In genomic region chr6:122730334-122730733, GRCh38 we compare ENCODE assay signal across 27 cellular contexts. TPM values are rescaled to one million over a fixed set of nuclear protein-coding genes. Genes with fewer than 3 reads are reported as not detected.
"Had no signal": no experiment of that assay in that cellular context is flagged by ENCODE, and none has a peak within 500 bp of the region (broad histone marks: within the 10 kb centered on the region; RNA-seq: fewer than 3 reads in every experiment).

No MANE protein-coding gene starts in this region.

- ATAC-seq: activated T-cell treated with anti-CD3 and anti-CD28 coated beads, Interleukin-2, amount 50 U/mL, for 4 hours; PC-3 had no signal

- H3K36me3 ChIP-seq: adrenal gland, breast epithelium, Peyer's patch, SJSA1 had no signal

- H3K4me3 ChIP-seq: adrenal gland, body of pancreas, breast epithelium, Peyer's patch, SJSA1 had no signal

- H3K27ac ChIP-seq: adrenal gland, body of pancreas, breast epithelium, Peyer's patch, SJSA1, VCaP had no signal

- DNase-seq: activated B cell treated with CpG ODN at 0.5 μM for 24 hours; activated CD4-positive, alpha-beta memory T cell treated with anti-CD3 and anti-CD28 coated beads for 36 hours; activated CD4-positive, alpha-beta T cell treated with anti-CD3 and anti-CD28 coated beads for 4 hours; activated CD4-positive, alpha-beta T cell treated with anti-CD3 and anti-CD28 coated beads, Interleukin-2, amount 50 U/mL, for 1 hour; activated CD4-positive, CD25-positive, alpha-beta regulatory T cell treated with anti-CD3 and anti-CD28 coated beads, Interleukin-2, amount 50 U/mL, for 72 hours; activated CD8-positive, alpha-beta memory T cell treated with anti-CD3 and anti-CD28 coated beads, Interleukin-2, amount 50 U/mL, for 4 hours; activated gamma-delta T cell treated with Interleukin-2 at 50 U/mL for 16 hours; activated T-cell treated with anti-CD3 and anti-CD28 coated beads for 4 hours; activated T-cell treated with anti-CD3 and anti-CD28 coated beads, Interleukin-2, amount 50 U/mL, for 4 hours; KG1; NCI-H1092; NCI-H1436 treated with DMSO at 0.1 percent for 48 hours; NCI-H524 treated with DMSO at 0.1 percent for 48 hours; NK-92 treated with Interleukin-12 subunit alpha and Interleukin-12 subunit beta, amount 100 ng/mL, for 24 hours; Peyer's patch; T-helper 9 cell had no signal

- H3K27me3 ChIP-seq: adrenal gland, body of pancreas, breast epithelium, Peyer's patch, SJSA1 had no signal

- H3K27ac Mint-ChIP-seq: activated B cell treated with CpG ODN at 0.5 μM for 24 hours; activated CD4-positive, alpha-beta memory T cell treated with anti-CD3 and anti-CD28 coated beads for 36 hours; activated naive CD4-positive, alpha-beta T cell treated with anti-CD3 and anti-CD28 coated beads for 36 hours; activated naive CD4-positive, alpha-beta T cell treated with anti-CD3 and anti-CD28 coated beads, Interleukin-2, amount 50 U/mL, for 72 hours; activated T-helper 1 cell treated with anti-CD3 and anti-CD28 coated beads, Interleukin-12 subunit alpha, Interleukin-12 subunit beta, Interleukin-2, Interleukin-4 antibody, amounts not matched to agents 30 ng/mL and 10 ng/mL and 1 ng/mL, durations not matched to agents 14 hours and 24 hours and 36 hours had no signal

- H3K9me3 ChIP-seq: adrenal gland, body of pancreas, breast epithelium, Peyer's patch, SJSA1 had no signal

- H3K4me3 Mint-ChIP-seq: activated B cell treated with CpG ODN at 0.5 μM for 24 hours; activated CD4-positive, alpha-beta memory T cell treated with anti-CD3 and anti-CD28 coated beads for 36 hours; activated naive CD4-positive, alpha-beta T cell treated with anti-CD3 and anti-CD28 coated beads for 36 hours; activated T-cell treated with anti-CD3 and anti-CD28 coated beads, Interleukin-2, amount 50 U/mL, for 4 hours; activated T-helper 1 cell treated with anti-CD3 and anti-CD28 coated beads, Interleukin-12 subunit alpha, Interleukin-12 subunit beta, Interleukin-2, Interleukin-4 antibody, amounts not matched to agents 30 ng/mL and 10 ng/mL and 1 ng/mL, durations not matched to agents 14 hours and 24 hours and 36 hours had no signal

- H3K4me1 ChIP-seq: adrenal gland, body of pancreas, breast epithelium, Peyer's patch, SJSA1 had no signal

- H3K4me1 Mint-ChIP-seq: activated B cell treated with CpG ODN at 0.5 μM for 24 hours had no signal

- H3K9me3 Mint-ChIP-seq: activated B cell treated with CpG ODN at 0.5 μM for 24 hours; activated CD4-positive, alpha-beta memory T cell treated with anti-CD3 and anti-CD28 coated beads for 36 hours; activated naive CD4-positive, alpha-beta T cell treated with anti-CD3 and anti-CD28 coated beads for 36 hours; activated naive CD4-positive, alpha-beta T cell treated with anti-CD3 and anti-CD28 coated beads, Interleukin-2, amount 50 U/mL, for 72 hours; activated T-cell treated with anti-CD3 and anti-CD28 coated beads, Interleukin-2, amount 50 U/mL, for 4 hours; activated T-helper 1 cell treated with anti-CD3 and anti-CD28 coated beads, Interleukin-12 subunit alpha, Interleukin-12 subunit beta, Interleukin-2, Interleukin-4 antibody, amounts not matched to agents 30 ng/mL and 10 ng/mL and 1 ng/mL, durations not matched to agents 14 hours and 24 hours and 36 hours had no signal

- H3K36me3 Mint-ChIP-seq: activated CD4-positive, alpha-beta memory T cell treated with anti-CD3 and anti-CD28 coated beads for 36 hours; activated naive CD4-positive, alpha-beta T cell treated with anti-CD3 and anti-CD28 coated beads, Interleukin-2, amount 50 U/mL, for 72 hours had no signal

RNA-seq across cellular contexts. Expression of gene FABP7, which starts 49.2 kb away (rescaled TPM):
- total RNA-seq: activated B cell treated with CpG ODN at 0.5 μM for 24 hours; activated CD4-positive, alpha-beta memory T cell treated with anti-CD3 and anti-CD28 coated beads for 36 hours; activated naive CD4-positive, alpha-beta T cell treated with anti-CD3 and anti-CD28 coated beads for 36 hours; activated naive CD4-positive, alpha-beta T cell treated with anti-CD3 and anti-CD28 coated beads, Interleukin-2, amount 50 U/mL, for 72 hours; activated T-cell treated with anti-CD3 and anti-CD28 coated beads, Interleukin-2, amount 50 U/mL, for 4 hours; activated T-helper 1 cell treated with anti-CD3 and anti-CD28 coated beads, Interleukin-12 subunit alpha, Interleukin-12 subunit beta, Interleukin-2, Interleukin-4 antibody, amounts not matched to agents 30 ng/mL and 10 ng/mL and 1 ng/mL, durations not matched to agents 14 hours and 24 hours and 36 hours; adrenal gland; body of pancreas; cardiac septum; NCI-H460; PC-3; Peyer's patch; SJSA1 had no signal
